9 cellular contexts compared by ENCODE assay signal in the genomic region with DNA sequence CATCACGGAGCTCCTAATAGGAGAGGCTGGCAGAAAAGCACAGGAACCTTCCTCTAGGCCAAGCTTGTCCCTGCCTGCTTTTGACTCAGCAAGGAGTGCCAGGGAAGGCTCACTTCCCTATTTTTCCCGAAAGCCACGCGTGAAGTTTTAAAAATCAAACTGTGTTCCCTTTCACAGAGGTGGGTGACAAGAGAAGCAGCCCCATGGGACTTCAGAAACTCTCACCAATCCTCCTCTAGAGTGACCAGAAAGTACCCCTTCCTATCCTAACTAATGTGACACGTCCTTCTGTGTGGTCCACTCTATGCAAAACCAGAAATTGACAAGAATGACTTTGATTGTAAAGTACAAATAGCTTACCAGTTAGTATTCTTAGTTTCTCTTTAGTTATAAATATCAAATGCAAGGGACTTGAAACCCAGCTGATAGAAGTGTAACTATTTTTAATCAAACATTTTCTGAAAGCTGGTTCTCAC. TPM values are rescaled to one million over a fixed set of nuclear protein-coding genes. Genes with fewer than 3 reads are reported as not detected.
DNase-seq lines count a peak whose midpoint lies in the region; ATAC-seq and TF ChIP-seq lines count a peak whose summit lies in the region.
"Had no signal": no experiment of that assay in that cellular context is flagged by ENCODE, and none has a peak within 500 bp of the region (broad histone marks: within the 10 kb centered on the region; RNA-seq: fewer than 3 reads in every experiment).

No MANE protein-coding gene starts in this region.

- no peak overlapping the region for H3K27ac Mint-ChIP-seq in activated CD4-positive, alpha-beta memory T cell treated with anti-CD3 and anti-CD28 coated beads for 36 hours

- DNase-seq in GM10266 (ENCODE audit: extremely low spot score) (peak; percentile 21), MV-4-11 (lab: John Stamatoyannopoulos, UW) (peak; percentile 28), D341Med (ENCODE audit: low spot score) (no peak), GM03348 (ENCODE audit: low spot score) (no peak), NCI-H1092 (lab: John Stamatoyannopoulos, UW) (no peak)
- no peak for DNase-seq in activated CD4-positive, alpha-beta memory T cell treated with anti-CD3 and anti-CD28 coated beads for 36 hours
- DNase-seq: activated CD4-positive, CD25-positive, alpha-beta regulatory T cell had no signal

- H3K4me3 Mint-ChIP-seq in activated CD4-positive, alpha-beta memory T cell treated with anti-CD3 and anti-CD28 coated beads for 36 hours: no peak overlapping the region

- POLR2A ChIA-PET in activated CD4-positive, alpha-beta memory T cell treated with anti-CD3 and anti-CD28 coated beads for 36 hours (lab: Charles Lee): interaction anchor here (1.1 kb wide), 1 partner anchor 15 kb away, joined by 4 read pairs; no protein-coding TSS in a partner anchor

- no peaks in the 10 kb centered on the region for H3K9me3 Mint-ChIP-seq in activated CD4-positive, alpha-beta memory T cell treated with anti-CD3 and anti-CD28 coated beads for 36 hours

- peaks cover 36% of the 10 kb centered on the region for H3K4me1 Mint-ChIP-seq in activated CD4-positive, alpha-beta memory T cell treated with anti-CD3 and anti-CD28 coated beads for 36 hours (ENCODE audit: low read depth)

- peaks cover 49% of the 10 kb centered on the region for H3K36me3 Mint-ChIP-seq in activated CD4-positive, alpha-beta memory T cell treated with anti-CD3 and anti-CD28 coated beads for 36 hours

- ATAC-seq in GM19395 (IDR thresholded peaks at IDR 0.05; ENCODE audit: unreplicated experiment) (peak; percentile 90), HG02885 (IDR thresholded peaks at IDR 0.05; ENCODE audit: poor library complexity, unreplicated experiment) (peak; percentile 72)

- TF ChIP-seq CTCF in GM10266 (IDR thresholded peaks at IDR 0.05; ENCODE audit: control insufficient read depth, insufficient read depth, low read depth, missing control alignments): no peak

- no peaks in the 10 kb centered on the region for H3K27me3 Mint-ChIP-seq in activated CD4-positive, alpha-beta memory T cell treated with anti-CD3 and anti-CD28 coated beads for 36 hours

- intact Hi-C loops in activated CD4-positive, alpha-beta memory T cell treated with anti-CD3 and anti-CD28 coated beads for 36 hours (cut with micrococcal nuclease): loop anchor here (5.0 kb wide), 1 partner anchor 96 kb away; no protein-coding TSS in a partner anchor

- CTCF ChIA-PET in activated CD4-positive, alpha-beta memory T cell treated with anti-CD3 and anti-CD28 coated beads for 36 hours (lab: Charles Lee): interaction anchor here (0.9 kb wide), 1 partner anchor 466 kb away, joined by 3 read pairs; no protein-coding TSS in a partner anchor

RNA-seq across cellular contexts. Expression of gene NFKB1, which starts 41.9 kb away (rescaled TPM):
- 100 to 1,000 TPM; 122 to 133 TPM for total RNA-seq in activated CD4-positive, alpha-beta memory T cell treated with anti-CD3 and anti-CD28 coated beads for 36 hours

Comparison
In these comparisons a context has a peak if more than half of its experiments do, and no peak if none do; other contexts are left out.
1. DNase-seq: peak in GM10266 (single experiment) and MV-4-11 (single experiment); none in D341Med (single experiment), GM03348 (single experiment), NCI-H1092 (single experiment) and activated CD4-positive, alpha-beta memory T cell treated with anti-CD3 and anti-CD28 coated beads for 36 hours (single experiment).